21 cellular contexts compared by ENCODE assay signal in genomic region chr3:156211583-156211982, GRCh38.
DNase-seq lines count a peak whose midpoint lies in the region; ATAC-seq, FAIRE-seq and TF ChIP-seq lines count a peak whose summit lies in the region.
"Had no signal": no experiment of that assay in that cellular context is flagged by ENCODE, and none has a peak within 500 bp of the region (broad histone marks: within the 10 kb centered on the region; RNA-seq: fewer than 3 reads in every experiment).

No MANE protein-coding gene starts in this region.

- FAIRE-seq in endothelial cell of umbilical vein (lab: Jason Lieb, UNC) = peak; percentile 94
- FAIRE-seq: A204.1, pancreas, TTC549 had no signal

- H3K27ac ChIP-seq in RWPE1 = no peak overlapping the region
- H3K27ac ChIP-seq in endothelial cell of umbilical vein (ENCODE audit: insufficient read depth, low read depth, low read length) = peak overlapping the region; percentile 49
- H3K27ac ChIP-seq: colonic mucosa, esophagus squamous epithelium, pancreas, skin epidermis, transverse colon had no signal

- BruUV-seq in endothelial cell of umbilical vein (replicated peaks; lab: Mats Ljungman, UMichigan) = no TSS peak

- CTCF ChIA-PET in RWPE1 (lab: Yijun Ruan, JAX) (no interaction called here), endothelial cell of umbilical vein (lab: Charles Lee) (interaction anchor here (0.8 to 2.3 kb wide), 11 partner anchors 19 to 298 kb away, joined by 3 to 9 read pairs (median 4); no protein-coding TSS in a partner anchor)

- no peaks in the 10 kb centered on the region for H3K9me3 Mint-ChIP-seq in activated naive CD8-positive, alpha-beta T cell treated with anti-CD3 and anti-CD28 coated beads, Interleukin-2, amount 50 U/mL, for 24 hours
- no peaks in the 10 kb centered on the region for H3K9me3 Mint-ChIP-seq in activated naive CD8-positive, alpha-beta T cell treated with anti-CD3 and anti-CD28 coated beads for 36 hours
- H3K9me3 Mint-ChIP-seq: activated CD4-positive, alpha-beta memory T cell treated with anti-CD3 and anti-CD28 coated beads, Interleukin-2, amount 10 ng/mL, durations not matched to agents 7 days and 5 days; activated T-helper 1 cell treated with anti-CD3 and anti-CD28 coated beads, Interleukin-12 subunit alpha, Interleukin-12 subunit beta, Interleukin-2, Interleukin-4 antibody, amounts not matched to agents 30 ng/mL and 10 ng/mL and 1 ng/mL, durations not matched to agents 14 hours and 24 hours and 36 hours; CD8-positive, alpha-beta T cell had no signal

- no peaks in the 10 kb centered on the region for H3K27me3 ChIP-seq in endothelial cell of umbilical vein (ENCODE audit: control insufficient read depth in 2 of 2, insufficient read depth in 2 of 2, low read length in 2 of 2)
- H3K27me3 ChIP-seq: colonic mucosa, esophagus squamous epithelium, pancreas, transverse colon had no signal

- H2AFZ ChIP-seq in endothelial cell of umbilical vein (ENCODE audit: low read depth, low read length) = no peak overlapping the region

- TF ChIP-seq CTCF in RWPE1 (conservative IDR thresholded peaks at IDR 0.05; ENCODE audit: low read depth) (no peak), endothelial cell of umbilical vein (IDR thresholded peaks at IDR 0.05; ENCODE audit: extremely low read depth in 1 of 2, insufficient read depth in 1 of 2, low read depth in 1 of 2, low read length in 2 of 2) (no peak)

- no peaks in the 10 kb centered on the region for H3K36me3 Mint-ChIP-seq in activated naive CD8-positive, alpha-beta T cell treated with anti-CD3 and anti-CD28 coated beads, Interleukin-2, amount 50 U/mL, for 24 hours (ENCODE audit: low read depth)
- H3K36me3 Mint-ChIP-seq in activated naive CD8-positive, alpha-beta T cell treated with anti-CD3 and anti-CD28 coated beads for 36 hours = no peaks in the 10 kb centered on the region
- H3K36me3 Mint-ChIP-seq: CD8-positive, alpha-beta T cell had no signal

- peaks cover 11% of the 10 kb centered on the region for H3K27me3 Mint-ChIP-seq in activated naive CD8-positive, alpha-beta T cell treated with anti-CD3 and anti-CD28 coated beads, Interleukin-2, amount 50 U/mL, for 24 hours
- H3K27me3 Mint-ChIP-seq in activated naive CD8-positive, alpha-beta T cell treated with anti-CD3 and anti-CD28 coated beads for 36 hours = peaks cover 8% of the 10 kb centered on the region

- no peaks in the 10 kb centered on the region for H3K9me3 ChIP-seq in endothelial cell of umbilical vein (replicated peaks; ENCODE audit: control insufficient read depth, insufficient read depth, low read length)
- H3K9me3 ChIP-seq: colonic mucosa, esophagus squamous epithelium, pancreas, transverse colon had no signal

- peak; percentile 61 for ATAC-seq in activated naive CD8-positive, alpha-beta T cell treated with anti-CD3 and anti-CD28 coated beads, Interleukin-2, amount 50 U/mL, for 24 hours
- ATAC-seq in HG02642 (IDR thresholded peaks at IDR 0.05; ENCODE audit: poor library complexity, unreplicated experiment) = no peak
- ATAC-seq: CD8-positive, alpha-beta T cell had no signal

- no peak overlapping the region for H3K9ac ChIP-seq in endothelial cell of umbilical vein (replicated peaks; ENCODE audit: extremely low read depth, insufficient read depth, low read length)

- DNase-seq in activated naive CD8-positive, alpha-beta T cell treated with anti-CD3 and anti-CD28 coated beads, Interleukin-2, amount 50 U/mL, for 24 hours = no peak
- DNase-seq in activated naive CD8-positive, alpha-beta T cell treated with anti-CD3 and anti-CD28 coated beads for 36 hours = no peak
- DNase-seq in RWPE1 (ENCODE audit: low spot score) = peak; percentile 38
- DNase-seq in endothelial cell of umbilical vein (ENCODE audit: low read depth, low spot score) = peak; percentile 90
- DNase-seq in renal cortical epithelial cell (ENCODE audit: low read depth) = peak; percentile 16
- DNase-seq in T-helper 2 cell = no peak
- no peak for DNase-seq in NCI-H526 (lab: John Stamatoyannopoulos, UW)
- DNase-seq: activated CD4-positive, alpha-beta memory T cell treated with anti-CD3 and anti-CD28 coated beads, Interleukin-2, amount 10 ng/mL, durations not matched to agents 7 days and 5 days; CD8-positive, alpha-beta T cell; colonic mucosa; esophagus squamous epithelium; GF-D8; NCI-H1105; pancreas; SIG-M5; transverse colon had no signal

- peaks cover 28% of the 10 kb centered on the region for H3K4me1 ChIP-seq in endothelial cell of umbilical vein (ENCODE audit: control insufficient read depth, extremely low read depth, insufficient read depth, low read length)
- H3K4me1 ChIP-seq: colonic mucosa, esophagus squamous epithelium, pancreas had no signal

- H3K4me2 ChIP-seq in endothelial cell of umbilical vein (ENCODE audit: insufficient read depth, low read length) = peak overlapping the region; percentile 1

- dilution Hi-C loops in endothelial cell of umbilical vein (cut with MboI; ENCODE audit: extremely low pct_ligation_motif_present, low sequenced_read_pairs) = no loop called here

- no peak overlapping the region for H3K27ac Mint-ChIP-seq in activated naive CD8-positive, alpha-beta T cell treated with anti-CD3 and anti-CD28 coated beads, Interleukin-2, amount 50 U/mL, for 24 hours
- H3K27ac Mint-ChIP-seq in activated naive CD8-positive, alpha-beta T cell treated with anti-CD3 and anti-CD28 coated beads for 36 hours = no peak overlapping the region
- H3K27ac Mint-ChIP-seq: activated CD4-positive, alpha-beta memory T cell treated with anti-CD3 and anti-CD28 coated beads, Interleukin-2, amount 10 ng/mL, durations not matched to agents 7 days and 5 days; activated T-helper 1 cell treated with anti-CD3 and anti-CD28 coated beads, Interleukin-12 subunit alpha, Interleukin-12 subunit beta, Interleukin-2, Interleukin-4 antibody, amounts not matched to agents 30 ng/mL and 10 ng/mL and 1 ng/mL, durations not matched to agents 14 hours and 24 hours and 36 hours; CD8-positive, alpha-beta T cell had no signal

- H3K4me3 ChIP-seq in endothelial cell of umbilical vein (replicated peaks in 1 of 3; ENCODE audit: insufficient read depth in 1 of 3, low read depth in 1 of 3, low read length in 3 of 3) = no peak overlapping the region
- H3K4me3 ChIP-seq: colonic mucosa, esophagus squamous epithelium, pancreas, skin epidermis, transverse colon had no signal

- intact Hi-C loops in endothelial cell of umbilical vein (cut with micrococcal nuclease) = loop anchor here (1.0 to 2.0 kb wide), 5 partner anchors 37 to 277 kb away; no protein-coding TSS in a partner anchor

- POLR2A ChIA-PET in RWPE1 (lab: Yijun Ruan, JAX; ENCODE audit: low non-redundant PET) = no interaction called here
- POLR2A ChIA-PET in endothelial cell of umbilical vein (lab: Charles Lee) = no interaction called here

- H4K20me1 ChIP-seq in endothelial cell of umbilical vein (replicated peaks; ENCODE audit: control insufficient read depth, extremely low read depth, insufficient read depth, low read length) = no peaks in the 10 kb centered on the region

- no peak overlapping the region for H3K4me3 Mint-ChIP-seq in activated naive CD8-positive, alpha-beta T cell treated with anti-CD3 and anti-CD28 coated beads, Interleukin-2, amount 50 U/mL, for 24 hours
- H3K4me3 Mint-ChIP-seq in activated naive CD8-positive, alpha-beta T cell treated with anti-CD3 and anti-CD28 coated beads for 36 hours = no peak overlapping the region
- H3K4me3 Mint-ChIP-seq: activated CD4-positive, alpha-beta memory T cell treated with anti-CD3 and anti-CD28 coated beads, Interleukin-2, amount 10 ng/mL, durations not matched to agents 7 days and 5 days; activated T-helper 1 cell treated with anti-CD3 and anti-CD28 coated beads, Interleukin-12 subunit alpha, Interleukin-12 subunit beta, Interleukin-2, Interleukin-4 antibody, amounts not matched to agents 30 ng/mL and 10 ng/mL and 1 ng/mL, durations not matched to agents 14 hours and 24 hours and 36 hours; CD8-positive, alpha-beta T cell had no signal

- no peaks in the 10 kb centered on the region for H3K79me2 ChIP-seq in endothelial cell of umbilical vein (ENCODE audit: control insufficient read depth, insufficient read depth, low read length)

- no peaks in the 10 kb centered on the region for H3K36me3 ChIP-seq in endothelial cell of umbilical vein (ENCODE audit: control insufficient read depth in 2 of 2, extremely low read depth in 1 of 2, insufficient read depth in 2 of 2, low read length in 2 of 2)
- H3K36me3 ChIP-seq: colonic mucosa, esophagus squamous epithelium, pancreas, transverse colon had no signal

- no peaks in the 10 kb centered on the region for H3K9me1 ChIP-seq in endothelial cell of umbilical vein (replicated peaks; ENCODE audit: control insufficient read depth, extremely low read depth, insufficient read depth, low read length)

- TF ChIP-seq POLR2A in endothelial cell of umbilical vein (IDR thresholded peaks at IDR 0.05; ENCODE audit: low read depth, low read length) = peak; percentile 24

- H3K4me1 Mint-ChIP-seq in activated naive CD8-positive, alpha-beta T cell treated with anti-CD3 and anti-CD28 coated beads, Interleukin-2, amount 50 U/mL, for 24 hours = peaks cover 4% of the 10 kb centered on the region
- no peaks in the 10 kb centered on the region for H3K4me1 Mint-ChIP-seq in activated naive CD8-positive, alpha-beta T cell treated with anti-CD3 and anti-CD28 coated beads for 36 hours
- H3K4me1 Mint-ChIP-seq: activated CD4-positive, alpha-beta memory T cell treated with anti-CD3 and anti-CD28 coated beads, Interleukin-2, amount 10 ng/mL, durations not matched to agents 7 days and 5 days had no signal

TF ChIP-seq in endothelial cell of umbilical vein, 7 proteins besides CTCF, POLR2A, EP300 and RAD21:
- TF ChIP-seq FOS (IDR thresholded peaks at IDR 0.05; ENCODE audit: borderline replicate concordance, insufficient read depth, low read length) (peak; percentile 91), MYC (IDR thresholded peaks at IDR 0.05; ENCODE audit: low read depth, low read length) (no peak), EZH2 (IDR thresholded peaks at IDR 0.05; ENCODE audit: borderline replicate concordance, low read depth, low read length, severe bottlenecking) (no peak), GATA2 (IDR thresholded peaks at IDR 0.05; ENCODE audit: insufficient read depth, insufficient read length, low read depth, low read length) (peak; percentile 95), JUN (IDR thresholded peaks at IDR 0.05; ENCODE audit: borderline replicate concordance, insufficient read depth, insufficient read length, low read depth) (peak; percentile 51), POLR2AphosphoS5 (IDR thresholded peaks at IDR 0.05; ENCODE audit: insufficient read depth, low read depth, low read length) (peak; percentile 84)
- TF ChIP-seq, protein P1, sequence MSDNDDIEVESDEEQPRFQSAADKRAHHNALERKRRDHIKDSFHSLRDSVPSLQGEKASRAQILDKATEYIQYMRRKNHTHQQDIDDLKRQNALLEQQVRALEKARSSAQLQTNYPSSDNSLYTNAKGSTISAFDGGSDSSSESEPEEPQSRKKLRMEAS (IDR thresholded peaks at IDR 0.05; ENCODE audit: insufficient read depth, insufficient read length) = no peak
TF ChIP-seq in endothelial cell of umbilical vein: peak in this region for 4.

Comparison
In these comparisons a context has a peak if more than half of its experiments do, and no peak if none do; other contexts are left out.
1. DNase-seq: peak in RWPE1 (single experiment), endothelial cell of umbilical vein (single experiment) and renal cortical epithelial cell (single experiment); none in activated naive CD8-positive, alpha-beta T cell treated with anti-CD3 and anti-CD28 coated beads, Interleukin-2, amount 50 U/mL, for 24 hours (single experiment), activated naive CD8-positive, alpha-beta T cell treated with anti-CD3 and anti-CD28 coated beads for 36 hours (single experiment), T-helper 2 cell (0 of 5) and NCI-H526 (0 of 2).